In genomic region chr15:86711476-86711875, GRCh38 we compare ENCODE assay signal across 38 cellular contexts.
"Had no signal": no experiment of that assay in that cellular context is flagged by ENCODE, and none has a peak within 500 bp of the region (broad histone marks: within the 10 kb centered on the region; RNA-seq: fewer than 3 reads in every experiment).

No MANE protein-coding gene starts in this region.

- DNase-seq: activated effector memory CD4-positive, alpha-beta T cell treated with anti-CD3 and anti-CD28 coated beads, Interleukin-2, amount 50 U/mL, for 16 hours; activated effector memory CD4-positive, alpha-beta T cell treated with Interleukin-2 at 50 U/mL for 16 hours; activated gamma-delta T cell; activated gamma-delta T cell treated with Interleukin-2 at 50 U/mL for 16 hours; activated naive CD4-positive, alpha-beta T cell; activated naive CD4-positive, alpha-beta T cell treated with anti-CD3 and anti-CD28 coated beads for 36 hours; activated naive CD4-positive, alpha-beta T cell treated with anti-CD3 and anti-CD28 coated beads, Interleukin-2, amount 10 ng/mL, durations not matched to agents 7 days and 5 days; activated naive CD4-positive, alpha-beta T cell treated with anti-CD3 and anti-CD28 coated beads, Interleukin-2, amount 50 U/mL, for 16 hours; activated naive CD4-positive, alpha-beta T cell treated with Interleukin-2 at 50 U/mL for 16 hours; activated naive CD8-positive, alpha-beta T cell treated with anti-CD3 and anti-CD28 coated beads for 36 hours; activated naive CD8-positive, alpha-beta T cell treated with anti-CD3 and anti-CD28 coated beads, Interleukin-2, amount 10 ng/mL, durations not matched to agents 7 days and 5 days; activated naive CD8-positive, alpha-beta T cell treated with anti-CD3 and anti-CD28 coated beads, Interleukin-2, amount 50 U/mL, for 24 hours; activated T-cell treated with anti-CD3 and anti-CD28 coated beads, Interleukin-2, amount 50 U/mL, for 1 hour; activated T-cell treated with anti-CD3 and anti-CD28 coated beads, Interleukin-2, amount 50 U/mL, for 24 hours; activated T-cell treated with anti-CD3 and anti-CD28 coated beads, Interleukin-2, amount 50 U/mL, for 4 hours; activated T-cell treated with anti-CD3 and anti-CD28 coated beads, Interleukin-2, amount 50 U/mL, for 48 hours; activated T-cell treated with anti-CD3 and anti-CD28 coated beads, Interleukin-2, amount 50 U/mL, for 72 hours; adrenal gland; amniotic stem cell; amygdala; anterior cingulate cortex; aorta; body of pancreas; brain microvascular endothelial cell; caudate nucleus; central memory CD4-positive, alpha-beta T cell; cerebellar nuclear complex had no signal

- H3K4me3 ChIP-seq: adrenal gland, ascending aorta, body of pancreas, breast epithelium, cardiac muscle cell had no signal

- H3K36me3 ChIP-seq: adrenal gland, ascending aorta, brain microvascular endothelial cell, breast epithelium, cardiac muscle cell had no signal

- H3K9me3 Mint-ChIP-seq: activated naive CD4-positive, alpha-beta T cell treated with anti-CD3 and anti-CD28 coated beads for 36 hours; activated naive CD4-positive, alpha-beta T cell treated with anti-CD3 and anti-CD28 coated beads, Interleukin-2, amount 10 ng/mL, durations not matched to agents 7 days and 5 days; activated naive CD4-positive, alpha-beta T cell treated with anti-CD3 and anti-CD28 coated beads, Interleukin-2, amount 50 U/mL, for 24 hours; activated naive CD8-positive, alpha-beta T cell treated with anti-CD3 and anti-CD28 coated beads for 36 hours; activated naive CD8-positive, alpha-beta T cell treated with anti-CD3 and anti-CD28 coated beads, Interleukin-2, amount 50 U/mL, for 24 hours; activated T-cell treated with anti-CD3 and anti-CD28 coated beads, Interleukin-2, amount 50 U/mL, for 24 hours; activated T-cell treated with anti-CD3 and anti-CD28 coated beads, Interleukin-2, amount 50 U/mL, for 4 hours; activated T-helper 1 cell treated with anti-CD3 and anti-CD28 coated beads, Interleukin-12 subunit alpha, Interleukin-12 subunit beta, Interleukin-2, Interleukin-4 antibody, amounts not matched to agents 30 ng/mL and 10 ng/mL and 1 ng/mL, durations not matched to agents 14 hours and 24 hours and 36 hours; activated T-helper 17 cell treated with anti-CD3 and anti-CD28 coated beads, Interleukin-2, amount 50 U/mL, for 72 hours; brain; central memory CD8-positive, alpha-beta T cell had no signal

- H3K4me1 Mint-ChIP-seq: activated naive CD4-positive, alpha-beta T cell treated with anti-CD3 and anti-CD28 coated beads, Interleukin-2, amount 10 ng/mL, durations not matched to agents 7 days and 5 days; activated naive CD4-positive, alpha-beta T cell treated with anti-CD3 and anti-CD28 coated beads, Interleukin-2, amount 50 U/mL, for 24 hours; activated naive CD8-positive, alpha-beta T cell treated with anti-CD3 and anti-CD28 coated beads for 36 hours; activated naive CD8-positive, alpha-beta T cell treated with anti-CD3 and anti-CD28 coated beads, Interleukin-2, amount 10 ng/mL, durations not matched to agents 7 days and 5 days; activated T-helper 17 cell treated with anti-CD3 and anti-CD28 coated beads, Interleukin-2, amount 50 U/mL, for 72 hours; central memory CD8-positive, alpha-beta T cell had no signal

- H3K27ac Mint-ChIP-seq: activated naive CD4-positive, alpha-beta T cell treated with anti-CD3 and anti-CD28 coated beads for 36 hours; activated naive CD4-positive, alpha-beta T cell treated with anti-CD3 and anti-CD28 coated beads, Interleukin-2, amount 10 ng/mL, durations not matched to agents 7 days and 5 days; activated naive CD4-positive, alpha-beta T cell treated with anti-CD3 and anti-CD28 coated beads, Interleukin-2, amount 50 U/mL, for 24 hours; activated naive CD4-positive, alpha-beta T cell treated with anti-CD3 and anti-CD28 coated beads, Interleukin-2, amount 50 U/mL, for 72 hours; activated naive CD8-positive, alpha-beta T cell; activated naive CD8-positive, alpha-beta T cell treated with anti-CD3 and anti-CD28 coated beads for 36 hours; activated naive CD8-positive, alpha-beta T cell treated with anti-CD3 and anti-CD28 coated beads, Interleukin-2, amount 10 ng/mL, durations not matched to agents 7 days and 5 days; activated naive CD8-positive, alpha-beta T cell treated with anti-CD3 and anti-CD28 coated beads, Interleukin-2, amount 50 U/mL, for 24 hours; activated T-cell treated with anti-CD3 and anti-CD28 coated beads, Interleukin-2, amount 50 U/mL, for 24 hours; activated T-cell treated with anti-CD3 and anti-CD28 coated beads, Interleukin-2, amount 50 U/mL, for 72 hours; activated T-helper 1 cell treated with anti-CD3 and anti-CD28 coated beads, Interleukin-12 subunit alpha, Interleukin-12 subunit beta, Interleukin-2, Interleukin-4 antibody, amounts not matched to agents 30 ng/mL and 10 ng/mL and 1 ng/mL, durations not matched to agents 14 hours and 24 hours and 36 hours; activated T-helper 17 cell treated with anti-CD3 and anti-CD28 coated beads, Interleukin-2, amount 50 U/mL, for 72 hours; activated T-helper 2 cell treated with anti-CD3 and anti-CD28 coated beads, Interferon-gamma antibody, Interleukin-2, Interleukin-4, amounts not matched to agents 10 μg/mL and 5 μg/mL and 100 μg/mL, durations not matched to agents 14 hours and 24 hours and 36 hours; brain had no signal

- ATAC-seq: activated naive CD4-positive, alpha-beta T cell treated with anti-CD3 and anti-CD28 coated beads, Interleukin-2, amount 50 U/mL, for 72 hours; activated naive CD8-positive, alpha-beta T cell treated with anti-CD3 and anti-CD28 coated beads, Interleukin-2, amount 50 U/mL, for 24 hours; activated T-cell treated with anti-CD3 and anti-CD28 coated beads, Interleukin-2, amount 50 U/mL, for 4 hours; activated T-cell treated with anti-CD3 and anti-CD28 coated beads, Interleukin-2, amount 50 U/mL, for 72 hours; activated T-helper 17 cell treated with anti-CD3 and anti-CD28 coated beads, Interleukin-2, amount 50 U/mL, for 72 hours; body of pancreas had no signal

- H3K27ac ChIP-seq: adrenal gland, ascending aorta, body of pancreas, brain microvascular endothelial cell, breast epithelium, cardiac muscle cell had no signal

- H3K9me3 ChIP-seq: adrenal gland, ascending aorta, body of pancreas, breast epithelium had no signal

- H3K36me3 Mint-ChIP-seq: activated naive CD4-positive, alpha-beta T cell treated with anti-CD3 and anti-CD28 coated beads, Interleukin-2, amount 10 ng/mL, durations not matched to agents 7 days and 5 days; activated naive CD4-positive, alpha-beta T cell treated with anti-CD3 and anti-CD28 coated beads, Interleukin-2, amount 50 U/mL, for 24 hours; activated naive CD4-positive, alpha-beta T cell treated with anti-CD3 and anti-CD28 coated beads, Interleukin-2, amount 50 U/mL, for 72 hours; activated naive CD8-positive, alpha-beta T cell; activated naive CD8-positive, alpha-beta T cell treated with anti-CD3 and anti-CD28 coated beads for 36 hours; activated naive CD8-positive, alpha-beta T cell treated with anti-CD3 and anti-CD28 coated beads, Interleukin-2, amount 10 ng/mL, durations not matched to agents 7 days and 5 days; brain had no signal

- H3K27me3 ChIP-seq: ascending aorta, body of pancreas, brain microvascular endothelial cell, breast epithelium, cardiac muscle cell had no signal

- H3K4me1 ChIP-seq: adrenal gland, ascending aorta, body of pancreas, breast epithelium had no signal

- H3K4me3 Mint-ChIP-seq: activated naive CD4-positive, alpha-beta T cell treated with anti-CD3 and anti-CD28 coated beads for 36 hours; activated naive CD4-positive, alpha-beta T cell treated with anti-CD3 and anti-CD28 coated beads, Interleukin-2, amount 10 ng/mL, durations not matched to agents 7 days and 5 days; activated naive CD4-positive, alpha-beta T cell treated with anti-CD3 and anti-CD28 coated beads, Interleukin-2, amount 50 U/mL, for 24 hours; activated naive CD8-positive, alpha-beta T cell; activated naive CD8-positive, alpha-beta T cell treated with anti-CD3 and anti-CD28 coated beads for 36 hours; activated naive CD8-positive, alpha-beta T cell treated with anti-CD3 and anti-CD28 coated beads, Interleukin-2, amount 10 ng/mL, durations not matched to agents 7 days and 5 days; activated naive CD8-positive, alpha-beta T cell treated with anti-CD3 and anti-CD28 coated beads, Interleukin-2, amount 50 U/mL, for 24 hours; activated T-cell treated with anti-CD3 and anti-CD28 coated beads, Interleukin-2, amount 50 U/mL, for 24 hours; activated T-cell treated with anti-CD3 and anti-CD28 coated beads, Interleukin-2, amount 50 U/mL, for 4 hours; activated T-cell treated with anti-CD3 and anti-CD28 coated beads, Interleukin-2, amount 50 U/mL, for 72 hours; activated T-helper 1 cell treated with anti-CD3 and anti-CD28 coated beads, Interleukin-12 subunit alpha, Interleukin-12 subunit beta, Interleukin-2, Interleukin-4 antibody, amounts not matched to agents 30 ng/mL and 10 ng/mL and 1 ng/mL, durations not matched to agents 14 hours and 24 hours and 36 hours; activated T-helper 17 cell treated with anti-CD3 and anti-CD28 coated beads, Interleukin-2, amount 50 U/mL, for 72 hours; brain; central memory CD8-positive, alpha-beta T cell had no signal

- H3K27me3 Mint-ChIP-seq: activated naive CD4-positive, alpha-beta T cell treated with anti-CD3 and anti-CD28 coated beads, Interleukin-2, amount 10 ng/mL, durations not matched to agents 7 days and 5 days; activated naive CD4-positive, alpha-beta T cell treated with anti-CD3 and anti-CD28 coated beads, Interleukin-2, amount 50 U/mL, for 24 hours; activated naive CD8-positive, alpha-beta T cell treated with anti-CD3 and anti-CD28 coated beads for 36 hours; activated naive CD8-positive, alpha-beta T cell treated with anti-CD3 and anti-CD28 coated beads, Interleukin-2, amount 10 ng/mL, durations not matched to agents 7 days and 5 days; activated naive CD8-positive, alpha-beta T cell treated with anti-CD3 and anti-CD28 coated beads, Interleukin-2, amount 50 U/mL, for 24 hours; activated T-cell treated with anti-CD3 and anti-CD28 coated beads, Interleukin-2, amount 50 U/mL, for 24 hours had no signal
